Comparison of ENCODE assay signal across 1 cellular context in genomic region chr1:236530286-236530685, GRCh38.
TF ChIP-seq lines count a peak whose summit lies in the region.

No MANE protein-coding gene starts in this region.

TF ChIP-seq in HepG2, 621 proteins besides CTCF, POLR2A, EP300 and RAD21:
- TF ChIP-seq ZNF496 (CRISPR knock-in tag; IDR thresholded peaks at IDR 0.05; ENCODE audit: insufficient replicate concordance) (no peak), SMC3 (IDR thresholded peaks at IDR 0.05; ENCODE audit: low read length) (no peak), NR2F6 (IDR thresholded peaks at IDR 0.05) (no peak), NR2F6 (CRISPR knock-in tag; IDR thresholded peaks at IDR 0.05) (no peak), ZNF839 (CRISPR knock-in tag; IDR thresholded peaks at IDR 0.05; ENCODE audit: borderline replicate concordance) (no peak), SIX1 (CRISPR knock-in tag; IDR thresholded peaks at IDR 0.05; ENCODE audit: borderline replicate concordance) (no peak), HDAC2 (CRISPR knock-in tag; IDR thresholded peaks at IDR 0.05) (no peak), ZNF138 (CRISPR knock-in tag; IDR thresholded peaks at IDR 0.05; ENCODE audit: low read depth) (no peak), SAFB2 (CRISPR knock-in tag; IDR thresholded peaks at IDR 0.05; ENCODE audit: borderline replicate concordance, low read depth) (no peak), BHLHE40 (IDR thresholded peaks at IDR 0.05; ENCODE audit: low read length) (no peak)
